8 cellular contexts compared by ENCODE assay signal in the genomic region with DNA sequence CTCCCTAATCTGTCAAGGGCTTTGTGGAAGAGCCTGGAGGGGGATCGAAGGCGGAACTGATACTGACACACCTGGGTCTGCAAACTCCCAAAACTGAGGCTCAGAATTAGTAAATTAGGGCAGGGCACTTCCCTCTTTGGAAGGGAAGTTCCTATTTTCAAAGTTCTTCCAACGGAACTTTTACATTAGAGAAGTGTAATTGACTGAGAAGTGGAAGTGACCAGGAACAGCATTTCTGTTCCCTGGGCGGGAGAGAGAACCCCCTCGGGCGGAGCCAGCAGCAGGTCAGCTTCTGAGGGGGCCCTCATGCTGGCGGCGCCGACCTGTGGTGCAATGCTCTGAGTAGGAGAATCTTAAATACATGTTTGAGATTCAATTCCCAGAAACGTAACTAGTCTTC. TPM values are rescaled to one million over a fixed set of nuclear protein-coding genes. Genes with fewer than 3 reads are reported as not detected.
DNase-seq lines count a peak whose midpoint lies in the region; ATAC-seq and FAIRE-seq lines count a peak whose summit lies in the region.

No MANE protein-coding gene starts in this region.

- H3K4me1 Mint-ChIP-seq in activated T-helper 17 cell treated with anti-CD3 and anti-CD28 coated beads, Interleukin-2, amount 50 U/mL, for 72 hours: peaks cover 15% of the 10 kb centered on the region
- H3K4me1 Mint-ChIP-seq in memory B cell: peaks cover 16% of the 10 kb centered on the region

- no peaks in the 10 kb centered on the region for H3K9me3 Mint-ChIP-seq in activated T-helper 17 cell treated with anti-CD3 and anti-CD28 coated beads, Interleukin-2, amount 50 U/mL, for 72 hours
- no peaks in the 10 kb centered on the region for H3K9me3 Mint-ChIP-seq in memory B cell

- peaks cover 13% of the 10 kb centered on the region for H3K36me3 Mint-ChIP-seq in activated T-helper 17 cell treated with anti-CD3 and anti-CD28 coated beads, Interleukin-2, amount 50 U/mL, for 72 hours (ENCODE audit: low read depth)
- no peaks in the 10 kb centered on the region for H3K36me3 Mint-ChIP-seq in memory B cell

- H3K27ac Mint-ChIP-seq in activated T-helper 17 cell treated with anti-CD3 and anti-CD28 coated beads, Interleukin-2, amount 50 U/mL, for 72 hours: peak overlapping the region; percentile 74
- H3K27ac Mint-ChIP-seq in memory B cell: peak overlapping the region; percentile 24

- intact Hi-C loops in Right ventricle myocardium inferior (cut with DNase I): loop anchor here (1.0 to 2.0 kb wide), 2 partner anchors 79 to 112 kb away; partner anchors contain the start of gene MCAM
- intact Hi-C loops in left cardiac atrium (cut with DNase I): loop anchor here (5.0 to 10.0 kb wide), 3 partner anchors 80 to 120 kb away; no protein-coding TSS in a partner anchor

- no peak for ATAC-seq in Right ventricle myocardium inferior
- ATAC-seq in left cardiac atrium: no peak
- no peak for ATAC-seq in activated T-helper 17 cell treated with anti-CD3 and anti-CD28 coated beads, Interleukin-2, amount 50 U/mL, for 72 hours (replicated peaks)
- ATAC-seq in memory B cell (ENCODE audit: low read depth): no peak
- no peak for ATAC-seq in GM21360 (IDR thresholded peaks at IDR 0.05; ENCODE audit: unreplicated experiment)

- FAIRE-seq in frontal cortex (lab: Jason Lieb, UNC): no peak

- DNase-seq in Right ventricle myocardium inferior (ENCODE audit: missing footprints): peak; percentile 76
- no peak for DNase-seq in left cardiac atrium
- DNase-seq in memory B cell (ENCODE audit: low spot score in 2 of 2): no peak
- no peak for DNase-seq in frontal cortex (ENCODE audit: low spot score in 2 of 2)
- DNase-seq in LoVo (ENCODE audit: low spot score): no peak
- DNase-seq in retina: no peak

- H3K27me3 Mint-ChIP-seq in activated T-helper 17 cell treated with anti-CD3 and anti-CD28 coated beads, Interleukin-2, amount 50 U/mL, for 72 hours: no peaks in the 10 kb centered on the region
- no peaks in the 10 kb centered on the region for H3K27me3 Mint-ChIP-seq in memory B cell

- H3K4me3 Mint-ChIP-seq in activated T-helper 17 cell treated with anti-CD3 and anti-CD28 coated beads, Interleukin-2, amount 50 U/mL, for 72 hours: peak overlapping the region; percentile 75
- H3K4me3 Mint-ChIP-seq in memory B cell: peak overlapping the region; percentile 99

RNA-seq across cellular contexts. Expression of gene CBL, which starts 1.1 kb away (rescaled TPM):
- total RNA-seq in Right ventricle myocardium inferior (7.1 TPM), left cardiac atrium (10 to 100 TPM; 11.1 to 13.8 TPM), frontal cortex (8.6 TPM)
- total RNA-seq in activated T-helper 17 cell treated with anti-CD3 and anti-CD28 coated beads, Interleukin-2, amount 50 U/mL, for 72 hours: 10 to 100 TPM; 35.9 to 41.7 TPM

RNA-seq across cellular contexts. Expression of gene NHERF4, which starts 19.8 kb away (rescaled TPM):
- total RNA-seq in Right ventricle myocardium inferior: not detected
- total RNA-seq in left cardiac atrium: 1 to 10 TPM in 1 of 2 donors, under 1 TPM in 1; 0.84 to 3.2 TPM
- under 1 TPM in 1 of 2 donors, not detected in 1; 0.19 TPM for total RNA-seq in activated T-helper 17 cell treated with anti-CD3 and anti-CD28 coated beads, Interleukin-2, amount 50 U/mL, for 72 hours
- total RNA-seq in frontal cortex: not detected

RNA-seq across cellular contexts. Expression of gene NLRX1, which starts 36.6 kb away (rescaled TPM):
- total RNA-seq in Right ventricle myocardium inferior: 32.4 TPM
- 10 to 100 TPM; 14.8 to 18.3 TPM for total RNA-seq in left cardiac atrium
- total RNA-seq in activated T-helper 17 cell treated with anti-CD3 and anti-CD28 coated beads, Interleukin-2, amount 50 U/mL, for 72 hours: 10 to 100 TPM in 1 of 2 donors, 1 to 10 TPM in 1; 9.7 to 10.3 TPM
- 2.0 TPM for total RNA-seq in frontal cortex

RNA-seq across cellular contexts. Expression of gene ABCG4, which starts 56.2 kb away (rescaled TPM):
- total RNA-seq in Right ventricle myocardium inferior: 1.3 TPM
- 1 to 10 TPM in 1 of 2 donors, under 1 TPM in 1; 0.68 to 1.8 TPM for total RNA-seq in left cardiac atrium
- total RNA-seq in activated T-helper 17 cell treated with anti-CD3 and anti-CD28 coated beads, Interleukin-2, amount 50 U/mL, for 72 hours: not detected
- total RNA-seq in frontal cortex: 2.0 TPM
